ENCODE assay signal across 22 cellular contexts in genomic region chr1:190588424-190588823, GRCh38.
DNase-seq lines count a peak whose midpoint lies in the region; FAIRE-seq and TF ChIP-seq lines count a peak whose summit lies in the region.
"Had no signal": no experiment of that assay in that cellular context is flagged by ENCODE, and none has a peak within 500 bp of the region (broad histone marks: within the 10 kb centered on the region; RNA-seq: fewer than 3 reads in every experiment).

No MANE protein-coding gene starts in this region.

- TF ChIP-seq CTCF in 22Rv1 (IDR thresholded peaks at IDR 0.05) (no peak), D721Med (IDR thresholded peaks at IDR 0.05; ENCODE audit: insufficient read depth, missing control alignments) (no peak), VCaP (conservative IDR thresholded peaks at IDR 0.05) (no peak), hepatocyte (IDR thresholded peaks at IDR 0.05; ENCODE audit: poor library complexity) (no peak)

- no peaks in the 10 kb centered on the region for H3K9me3 ChIP-seq in hepatocyte (ENCODE audit: low read depth)
- H3K9me3 ChIP-seq: BLaER1, Caco-2 had no signal

- WGBS in hepatocyte (ENCODE audit: low lambda C conversion rate, missing lambda C conversion rate) = 64% methylated on average over 1 of the region's 1 CpG

- H3K36me3 ChIP-seq in hepatocyte (replicated peaks; ENCODE audit: insufficient read depth, low read depth) = no peaks in the 10 kb centered on the region
- H3K36me3 ChIP-seq: BLaER1 had no signal

- H3K4me2 ChIP-seq in hepatocyte = peak overlapping the region; percentile 40
- H3K4me2 ChIP-seq: BLaER1 had no signal

- H2AFZ ChIP-seq in hepatocyte = no peak overlapping the region
- H2AFZ ChIP-seq: GM23248 had no signal

- DNase-seq in D721Med (ENCODE audit: insufficient read length, low spot score) (no peak), hepatocyte (ENCODE audit: low spot score) (no peak), RPMI8226 (no peak), middle frontal gyrus (ENCODE audit: extremely low spot score, low spot score) (no peak), pons (ENCODE audit: low spot score) (no peak)
- DNase-seq: Caco-2; CD4-positive, CD25-positive, alpha-beta regulatory T cell; CD8-positive, alpha-beta T cell; DMS 273 treated with DMSO at 0.1 percent for 48 hours; DMS79; EL; GDM1; GM23248; H7; HCEC 1CT had no signal

- no peaks in the 10 kb centered on the region for H4K20me1 ChIP-seq in hepatocyte (ENCODE audit: insufficient read depth, poor library complexity, severe bottlenecking)
- H4K20me1 ChIP-seq: BLaER1 had no signal

- no peaks in the 10 kb centered on the region for H3K79me2 ChIP-seq in hepatocyte

- no peaks in the 10 kb centered on the region for H3K4me1 ChIP-seq in hepatocyte (ENCODE audit: insufficient read depth)
- H3K4me1 ChIP-seq: BLaER1, Caco-2 had no signal

- H3K4me3 ChIP-seq in hepatocyte = no peak overlapping the region
- H3K4me3 ChIP-seq: BLaER1, GM12878, GM23248 had no signal

- H3K27ac ChIP-seq in 22Rv1 = peak overlapping the region; percentile 32
- H3K27ac ChIP-seq in VCaP = peak overlapping the region; percentile 57
- no peak overlapping the region for H3K27ac ChIP-seq in hepatocyte
- H3K27ac ChIP-seq: BLaER1, C4-2B, GM23248 had no signal

- FAIRE-seq in D721Med (lab: Jason Lieb, UNC) = peak; percentile 87
- FAIRE-seq: GM12878, GM19239, H1 had no signal

- no peaks in the 10 kb centered on the region for H3K9me2 ChIP-seq in hepatocyte (replicated peaks; ENCODE audit: insufficient read depth)

- no peaks in the 10 kb centered on the region for H3K27me3 ChIP-seq in hepatocyte
- H3K27me3 ChIP-seq: BLaER1 had no signal
